Comparison of ENCODE assay signal across 27 cellular contexts in the genomic region with DNA sequence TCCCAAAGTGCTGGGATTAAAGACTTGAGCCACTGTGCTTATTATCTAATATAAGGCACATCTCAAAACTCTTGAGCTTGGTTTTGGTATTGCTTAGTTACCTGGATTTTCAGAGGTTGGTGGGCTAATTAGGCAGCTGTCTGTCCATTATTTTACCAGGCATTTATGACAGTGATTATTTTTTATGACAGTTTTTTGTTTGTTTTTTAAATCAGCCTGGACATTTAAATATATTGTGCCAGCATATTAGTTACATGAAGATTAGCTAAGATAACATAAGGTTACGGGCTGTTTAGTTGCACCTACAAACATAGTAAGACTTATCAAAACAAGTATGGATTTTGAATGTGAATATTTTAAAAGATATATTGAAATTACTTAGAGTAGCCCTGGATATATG.
"Had no signal": no experiment of that assay in that cellular context is flagged by ENCODE, and none has a peak within 500 bp of the region (broad histone marks: within the 10 kb centered on the region; RNA-seq: fewer than 3 reads in every experiment).

No MANE protein-coding gene starts in this region.

- H3K9me3 ChIP-seq: colonic mucosa, gastroesophageal sphincter, heart left ventricle, left lung, right atrium auricular region, stomach, thyroid gland, upper lobe of left lung had no signal

- H3K4me2 ChIP-seq: hepatocyte, neural progenitor cell, smooth muscle cell had no signal

- H3K27ac ChIP-seq: colonic mucosa, epithelial cell of prostate, gastroesophageal sphincter, hepatocyte, left lung, neural progenitor cell, parathyroid adenoma, stomach, thyroid gland, upper lobe of left lung had no signal

- H3K27me3 ChIP-seq: colonic mucosa, gastroesophageal sphincter, heart left ventricle, hepatocyte, left lung, neural progenitor cell, right atrium auricular region, stomach, thyroid gland, upper lobe of left lung had no signal

- H3K9ac ChIP-seq: neural progenitor cell, parathyroid adenoma had no signal

- DNase-seq: colonic mucosa; effector CD8-positive, alpha-beta T cell; endodermal cell; foreskin fibroblast; heart left ventricle; kidney; left lung; mesendoderm; midbrain; naive thymus-derived CD4-positive, alpha-beta T cell; stimulated activated CD4-positive, alpha-beta T cell treated with anti-CD3 and anti-CD28 coated beads, Interleukin-12 subunit alpha, Interleukin-12 subunit beta, amount 100 ng/mL, for 4 hours; stimulated activated CD4-positive, alpha-beta T cell treated with anti-CD3 and anti-CD28 coated beads, Interleukin-1b, Interleukin-23, amount 100 ng/mL, for 48 hours; stimulated activated CD4-positive, alpha-beta T cell treated with anti-CD3 and anti-CD28 coated beads, Interleukin-4, amount 100 ng/mL, for 1 hour; stimulated activated CD8-positive, alpha-beta memory T cell treated with anti-CD3 and anti-CD28 coated beads, Interleukin-4, amount 100 ng/mL, for 48 hours; stimulated activated naive CD4-positive, alpha-beta T cell; stomach; thyroid gland; upper lobe of left lung had no signal

- H3K4me1 ChIP-seq: colonic mucosa, neural progenitor cell had no signal

- H3K36me3 ChIP-seq: colonic mucosa, gastroesophageal sphincter, left lung, neural progenitor cell, thyroid gland, upper lobe of left lung had no signal

- ATAC-seq: esophagus mucosa; gastroesophageal sphincter; heart left ventricle; left lung; naive thymus-derived CD4-positive, alpha-beta T cell; sciatic nerve had no signal

- H3K4me3 ChIP-seq: colonic mucosa, gastroesophageal sphincter, heart left ventricle, hepatocyte, left lung, neural progenitor cell, right atrium auricular region, smooth muscle cell, stomach, thyroid gland, upper lobe of left lung had no signal

- H2AFZ ChIP-seq: hepatocyte, neural progenitor cell, parathyroid adenoma had no signal
